In genomic region chr5:133653602-133653995, GRCh38 we compare ENCODE assay signal across 17 cellular contexts. TPM values are rescaled to one million over a fixed set of nuclear protein-coding genes. Genes with fewer than 3 reads are reported as not detected.
A peak's percentile ranks its signal among the peaks of the same experiment; 100 is the strongest.
DNase-seq lines count a peak whose midpoint lies in the region.
"Had no signal": no experiment of that assay in that cellular context is flagged by ENCODE, and none has a peak within 500 bp of the region (broad histone marks: within the 10 kb centered on the region; RNA-seq: fewer than 3 reads in every experiment).

No MANE protein-coding gene starts in this region.

- H3K36me3 ChIP-seq in BLaER1 (no peaks in the 10 kb centered on the region), Karpas-422 (ENCODE audit: insufficient read depth, low read length) (no peaks in the 10 kb centered on the region)

- no peaks in the 10 kb centered on the region for H3K9me3 ChIP-seq in BLaER1
- H3K9me3 ChIP-seq in Karpas-422 (ENCODE audit: low read length) = no peaks in the 10 kb centered on the region

- H3K4me1 ChIP-seq in BLaER1 (peaks cover 19% of the 10 kb centered on the region), Karpas-422 (ENCODE audit: low read length) (peaks cover 42% of the 10 kb centered on the region)

- H4K20me1 ChIP-seq in BLaER1 (no peaks in the 10 kb centered on the region), Karpas-422 (ENCODE audit: insufficient read depth, low read depth, low read length) (no peaks in the 10 kb centered on the region)

- H3K79me2 ChIP-seq in Karpas-422 (ENCODE audit: low read length) = no peaks in the 10 kb centered on the region

- peak overlapping the region; percentile 59 for H3K4me2 ChIP-seq in BLaER1
- peak overlapping the region; percentile 44 for H3K4me2 ChIP-seq in Karpas-422 (ENCODE audit: low read depth, low read length, poor library complexity, severe bottlenecking)

- H3K9ac ChIP-seq in BLaER1 (no peak overlapping the region), Karpas-422 (ENCODE audit: low read length) (no peak overlapping the region)
- H3K9ac ChIP-seq: GM23248 had no signal

- DNase-seq in Karpas-422 (no peak), left kidney (ENCODE audit: low read depth, low spot score) (peak; percentile 53), retina (peak; percentile 38), HuH-7.5 (ENCODE audit: low spot score) (no peak), HUDEP-2 (lab: John Stamatoyannopoulos, UW; ENCODE audit: unreplicated experiment in 76 of 76) (no peak)
- no peak for DNase-seq in activated CD4-positive, CD25-positive, alpha-beta regulatory T cell treated with anti-CD3 and anti-CD28 coated beads, Interleukin-2, amount 50 U/mL, for 72 hours
- DNase-seq: C1 segment of cervical spinal cord; Calu3; CD4-positive, alpha-beta memory T cell; COR-L47; DMS53; DMS79 treated with DMSO at 0.1 percent for 48 hours; GM23248; H7; HCEC 1CT had no signal

- H3K9me2 ChIP-seq in Karpas-422 (replicated peaks; ENCODE audit: insufficient read depth, low read length) = no peaks in the 10 kb centered on the region

- peak overlapping the region; percentile 11; the same call in 1 of the 2 replicates for H2AFZ ChIP-seq in Karpas-422 (ENCODE audit: low read length)
- H2AFZ ChIP-seq: GM23248 had no signal

- no peaks in the 10 kb centered on the region for H3K27me3 ChIP-seq in BLaER1
- H3K27me3 ChIP-seq in Karpas-422 (ENCODE audit: low read length) = no peaks in the 10 kb centered on the region

- H3K4me3 ChIP-seq in BLaER1 (no peak overlapping the region), Karpas-422 (ENCODE audit: low read length) (no peak overlapping the region)
- H3K4me3 ChIP-seq: GM23248 had no signal

- H3K27ac ChIP-seq in BLaER1 (no peak overlapping the region), Karpas-422 (ENCODE audit: low read length) (no peak overlapping the region)
- H3K27ac ChIP-seq: 22Rv1, GM23248 had no signal

RNA-seq across cellular contexts. Expression of gene FSTL4, which starts 41.3 kb away (rescaled TPM):
- not detected in 2 replicates for total RNA-seq in Karpas-422 (2014; rRNA removed; shearing (Covaris generic); ENCODE audit: low replicate concordance)
- total RNA-seq: Calu3; CD4-positive, alpha-beta memory T cell; GM23248 had no signal

Comparison
In these comparisons a context has a peak if more than half of its experiments do, and no peak if none do; other contexts are left out.
1. DNase-seq: peak in left kidney (single experiment) and retina (single experiment); none in Karpas-422 (single experiment), activated CD4-positive, CD25-positive, alpha-beta regulatory T cell treated with anti-CD3 and anti-CD28 coated beads, Interleukin-2, amount 50 U/mL, for 72 hours (single experiment), HuH-7.5 (single experiment) and HUDEP-2 (0 of 76).